8 cellular contexts compared by ENCODE assay signal in the genomic region with DNA sequence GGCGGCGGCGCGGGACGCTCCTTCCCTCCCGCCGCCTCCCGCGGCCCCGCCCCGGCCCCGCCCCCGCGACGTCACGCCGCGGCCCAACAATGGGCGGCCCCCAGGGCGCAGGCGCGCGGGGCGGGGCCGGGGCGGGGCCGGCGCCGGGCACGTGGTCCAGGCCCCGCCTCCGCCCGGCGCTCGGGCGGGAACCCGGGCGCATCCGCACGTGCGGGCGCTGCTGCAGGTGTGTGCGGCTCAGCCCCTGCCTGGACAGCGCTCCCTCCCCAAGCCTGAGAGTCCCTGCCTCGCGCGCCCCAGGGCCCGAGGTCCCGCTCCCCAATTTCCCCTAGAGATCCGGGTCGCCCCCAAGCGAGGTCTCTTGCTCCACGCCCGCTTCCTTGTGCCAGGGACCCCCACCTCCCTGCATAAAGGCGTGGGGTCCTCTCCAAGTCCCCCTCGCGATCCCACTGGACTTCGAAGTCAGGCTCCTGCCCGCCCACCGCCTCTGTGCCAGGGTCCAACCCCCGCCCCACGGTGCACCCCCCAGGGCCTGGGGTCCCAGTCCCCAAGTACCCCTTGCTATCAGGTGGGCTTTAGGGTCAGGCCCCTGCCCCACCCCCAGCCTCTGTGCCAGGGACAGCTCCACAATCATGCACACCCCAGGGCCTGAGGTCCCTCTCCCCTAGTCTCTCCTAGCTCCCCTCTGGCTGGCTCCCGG. TPM values are rescaled to one million over a fixed set of nuclear protein-coding genes. Genes with fewer than 3 reads are reported as not detected.
DNase-seq lines count a peak whose midpoint lies in the region; ATAC-seq and TF ChIP-seq lines count a peak whose summit lies in the region.

A gene (minus strand): TSS at position 6 of the 700 bp plus-strand sequence. CDS start 267 bp downstream, outside the sequence.

- H3K4me3 Mint-ChIP-seq in activated CD8-positive, alpha-beta T cell treated with anti-CD3 and anti-CD28 coated beads, Interleukin-2, amount 10 ng/mL, durations not matched to agents 7 days and 5 days, result peak within 1 kb of the TSS; percentile 45

- no peaks in the 10 kb centered on the region for H3K36me3 Mint-ChIP-seq in activated CD8-positive, alpha-beta T cell treated with anti-CD3 and anti-CD28 coated beads, Interleukin-2, amount 10 ng/mL, durations not matched to agents 7 days and 5 days (ENCODE audit: low read depth)

- H3K27me3 ChIP-seq in duodenal mucosa (ENCODE audit: control insufficient read depth in 1 of 2, insufficient read depth in 2 of 2, low read length in 2 of 2) (no peaks in the 10 kb centered on the region), lung (ENCODE audit: control insufficient read depth, insufficient read depth) (no peaks in the 10 kb centered on the region)

- H3K9ac ChIP-seq in duodenal mucosa (ENCODE audit: low read depth in 1 of 2, low read length in 2 of 2), result peak within 1 kb of the TSS in 1 of 2 donors; percentile 57

- ATAC-seq in HG02571 (IDR thresholded peaks at IDR 0.05; ENCODE audit: unreplicated experiment), result peak; percentile 58
- peak; percentile 87 for ATAC-seq in activated CD8-positive, alpha-beta T cell treated with anti-CD3 and anti-CD28 coated beads, Interleukin-2, amount 10 ng/mL, durations not matched to agents 7 days and 5 days
- ATAC-seq in lung (ENCODE audit: insufficient read depth, low FRiP score), result peak; percentile 81
- ATAC-seq in GM18867 (IDR thresholded peaks at IDR 0.05; ENCODE audit: unreplicated experiment), result no peak

- H3K36me3 ChIP-seq in duodenal mucosa (ENCODE audit: control insufficient read depth in 1 of 2, insufficient read depth in 2 of 2, low read length in 2 of 2) (no peaks in the 10 kb centered on the region), lung (ENCODE audit: control insufficient read depth in 2 of 2, insufficient read depth in 2 of 2, low read length in 2 of 2) (peaks cover 0 to 2% of the 10 kb centered on the region in 2 donors)

- POLR2A ChIA-PET in activated CD8-positive, alpha-beta T cell treated with anti-CD3 and anti-CD28 coated beads, Interleukin-2, amount 10 ng/mL, durations not matched to agents 7 days and 5 days (lab: Charles Lee), result interaction anchor here (0.5 to 1.1 kb wide), 2 partner anchors 37 to 275 kb away, joined by 3 read pairs; no protein-coding TSS in a partner anchor

- H3K4me3 ChIP-seq in duodenal mucosa (ENCODE audit: low read depth in 1 of 2, low read length in 2 of 2), result peak within 1 kb of the TSS; percentile 52 to 67
- H3K4me3 ChIP-seq in lung, result peak within 1 kb of the TSS; percentile 75

- no peaks in the 10 kb centered on the region for H3K9me3 Mint-ChIP-seq in activated CD8-positive, alpha-beta T cell treated with anti-CD3 and anti-CD28 coated beads, Interleukin-2, amount 10 ng/mL, durations not matched to agents 7 days and 5 days (ENCODE audit: insufficient read depth)

- TF ChIP-seq CTCF in lung (IDR thresholded peaks at IDR 0.05; ENCODE audit: control extremely low read depth, extremely low read depth), result no peak

- H3K4me1 ChIP-seq in duodenal mucosa (ENCODE audit: control insufficient read depth in 1 of 2, insufficient read depth in 2 of 2, low read length in 2 of 2) (peaks cover 0 to 6% of the 10 kb centered on the region in 2 donors), lung (ENCODE audit: control insufficient read depth in 2 of 2, insufficient read depth in 2 of 2, low read length in 2 of 2) (peaks cover 0 to 12% of the 10 kb centered on the region in 2 donors)

- H3K9me3 ChIP-seq in duodenal mucosa (ENCODE audit: control insufficient read depth in 1 of 2, low read length in 2 of 2) (no peaks in the 10 kb centered on the region), lung (ENCODE audit: control insufficient read depth in 2 of 2, insufficient read depth in 1 of 2, low read length in 1 of 2) (no peaks in the 10 kb centered on the region)

- H3K27me3 Mint-ChIP-seq in activated CD8-positive, alpha-beta T cell treated with anti-CD3 and anti-CD28 coated beads, Interleukin-2, amount 10 ng/mL, durations not matched to agents 7 days and 5 days (ENCODE audit: low read depth), result peaks cover 8% of the 10 kb centered on the region

- DNase-seq in D341Med (ENCODE audit: low spot score) (peak; percentile 100), NCI-H460 (ENCODE audit: extremely low read depth, low read depth) (peak; percentile 69), lung (ENCODE audit: low spot score) (peak; percentile 67)
- peak; percentile 83 for DNase-seq in activated CD8-positive, alpha-beta T cell treated with anti-CD3 and anti-CD28 coated beads, Interleukin-2, amount 10 ng/mL, durations not matched to agents 7 days and 5 days
- DNase-seq in stimulated activated CD4-positive, alpha-beta T cell treated with anti-CD3 and anti-CD28 coated beads, TNF-alpha, amount 100 ng/mL, for 1 hour (ENCODE audit: low read depth in 3 of 3, low spot score in 1 of 3), result peak; percentile 64 to 77 (median 68)

- H3K27ac ChIP-seq in duodenal mucosa (ENCODE audit: low read depth, low read length) (no peak within 1 kb of the TSS), lung (ENCODE audit: low read depth in 1 of 2, low read length in 1 of 2) (peak within 1 kb of the TSS; percentile 73 to 90)

- no peak within 1 kb of the TSS for H3K27ac Mint-ChIP-seq in activated CD8-positive, alpha-beta T cell treated with anti-CD3 and anti-CD28 coated beads, Interleukin-2, amount 10 ng/mL, durations not matched to agents 7 days and 5 days

- peaks cover 2% of the 10 kb centered on the region for H3K4me1 Mint-ChIP-seq in activated CD8-positive, alpha-beta T cell treated with anti-CD3 and anti-CD28 coated beads, Interleukin-2, amount 10 ng/mL, durations not matched to agents 7 days and 5 days (ENCODE audit: low read depth)

- CTCF ChIA-PET in activated CD8-positive, alpha-beta T cell treated with anti-CD3 and anti-CD28 coated beads, Interleukin-2, amount 10 ng/mL, durations not matched to agents 7 days and 5 days (lab: Charles Lee), result no interaction called here

- 7 to 36% methylated on average over 14 to 63 of the region's 63 CpGs for WGBS in lung, 2 donors

RNA-seq across cellular contexts. Expression of the gene that starts here (rescaled TPM):
- 11.5 and 16.9 TPM in 2 replicates for total RNA-seq in NCI-H460 (2014; rRNA removed; shearing (Covaris generic))
- polyA plus RNA-seq in NCI-H460 (2014; cell fraction: nucleus; rRNA removed), result 11.6 and 20.9 TPM in 2 replicates
- 10 to 100 TPM; 12.2 to 12.5 TPM for total RNA-seq in activated CD8-positive, alpha-beta T cell treated with anti-CD3 and anti-CD28 coated beads, Interleukin-2, amount 10 ng/mL, durations not matched to agents 7 days and 5 days
- 10 to 100 TPM; 31.0 to 33.9 TPM for total RNA-seq in lung
- 1 to 10 TPM; 4.8 to 8.6 TPM for polyA plus RNA-seq in lung
